Comparison of ENCODE assay signal across 1 cellular context in the genomic region with DNA sequence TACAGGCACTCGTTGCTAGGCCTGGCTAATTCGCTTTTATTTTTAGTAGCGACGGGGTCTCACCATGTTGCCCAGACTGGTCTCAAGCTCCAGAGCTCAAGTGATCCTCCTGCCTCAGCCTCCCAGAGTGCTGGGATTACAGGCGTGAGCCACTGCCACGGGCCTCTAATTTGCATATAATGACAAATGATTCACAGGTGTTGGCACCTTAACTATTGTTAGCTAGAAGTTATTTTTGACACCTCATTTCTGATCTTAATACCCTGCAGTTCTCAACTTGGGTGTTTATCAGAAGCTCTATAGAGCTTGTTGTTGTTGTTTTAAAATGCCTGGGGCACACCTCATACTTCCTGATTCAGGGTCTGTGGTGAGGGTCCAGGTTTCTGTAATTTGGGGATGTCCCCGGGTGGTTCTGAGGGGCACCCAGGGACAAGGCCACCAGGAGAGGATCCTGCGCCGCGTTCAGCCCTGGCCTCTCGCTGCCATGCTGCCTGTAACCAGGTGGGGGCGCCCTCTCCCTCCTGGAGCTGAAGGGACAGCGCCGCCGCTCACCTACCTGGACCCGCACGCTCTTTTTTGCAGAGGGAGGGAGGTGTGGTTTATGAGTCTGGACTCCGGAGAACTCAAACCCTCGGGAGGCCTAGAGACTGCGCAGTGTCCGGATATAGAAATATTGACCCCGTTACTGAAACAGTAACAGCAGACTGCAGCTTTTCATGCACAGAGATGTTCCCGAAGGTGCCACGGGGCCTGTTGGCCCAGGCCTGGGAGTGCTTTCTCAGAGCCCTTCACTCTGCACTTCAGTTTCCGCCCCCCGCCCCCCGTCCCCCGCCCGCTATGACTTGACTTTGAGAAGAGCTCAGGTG.
TF ChIP-seq lines count a peak whose summit lies in the region.

No MANE protein-coding gene starts in this region.

TF ChIP-seq in GM23338, 12 proteins besides CTCF, POLR2A, EP300 and RAD21 (continued from another document):
- TF ChIP-seq, protein P1, sequence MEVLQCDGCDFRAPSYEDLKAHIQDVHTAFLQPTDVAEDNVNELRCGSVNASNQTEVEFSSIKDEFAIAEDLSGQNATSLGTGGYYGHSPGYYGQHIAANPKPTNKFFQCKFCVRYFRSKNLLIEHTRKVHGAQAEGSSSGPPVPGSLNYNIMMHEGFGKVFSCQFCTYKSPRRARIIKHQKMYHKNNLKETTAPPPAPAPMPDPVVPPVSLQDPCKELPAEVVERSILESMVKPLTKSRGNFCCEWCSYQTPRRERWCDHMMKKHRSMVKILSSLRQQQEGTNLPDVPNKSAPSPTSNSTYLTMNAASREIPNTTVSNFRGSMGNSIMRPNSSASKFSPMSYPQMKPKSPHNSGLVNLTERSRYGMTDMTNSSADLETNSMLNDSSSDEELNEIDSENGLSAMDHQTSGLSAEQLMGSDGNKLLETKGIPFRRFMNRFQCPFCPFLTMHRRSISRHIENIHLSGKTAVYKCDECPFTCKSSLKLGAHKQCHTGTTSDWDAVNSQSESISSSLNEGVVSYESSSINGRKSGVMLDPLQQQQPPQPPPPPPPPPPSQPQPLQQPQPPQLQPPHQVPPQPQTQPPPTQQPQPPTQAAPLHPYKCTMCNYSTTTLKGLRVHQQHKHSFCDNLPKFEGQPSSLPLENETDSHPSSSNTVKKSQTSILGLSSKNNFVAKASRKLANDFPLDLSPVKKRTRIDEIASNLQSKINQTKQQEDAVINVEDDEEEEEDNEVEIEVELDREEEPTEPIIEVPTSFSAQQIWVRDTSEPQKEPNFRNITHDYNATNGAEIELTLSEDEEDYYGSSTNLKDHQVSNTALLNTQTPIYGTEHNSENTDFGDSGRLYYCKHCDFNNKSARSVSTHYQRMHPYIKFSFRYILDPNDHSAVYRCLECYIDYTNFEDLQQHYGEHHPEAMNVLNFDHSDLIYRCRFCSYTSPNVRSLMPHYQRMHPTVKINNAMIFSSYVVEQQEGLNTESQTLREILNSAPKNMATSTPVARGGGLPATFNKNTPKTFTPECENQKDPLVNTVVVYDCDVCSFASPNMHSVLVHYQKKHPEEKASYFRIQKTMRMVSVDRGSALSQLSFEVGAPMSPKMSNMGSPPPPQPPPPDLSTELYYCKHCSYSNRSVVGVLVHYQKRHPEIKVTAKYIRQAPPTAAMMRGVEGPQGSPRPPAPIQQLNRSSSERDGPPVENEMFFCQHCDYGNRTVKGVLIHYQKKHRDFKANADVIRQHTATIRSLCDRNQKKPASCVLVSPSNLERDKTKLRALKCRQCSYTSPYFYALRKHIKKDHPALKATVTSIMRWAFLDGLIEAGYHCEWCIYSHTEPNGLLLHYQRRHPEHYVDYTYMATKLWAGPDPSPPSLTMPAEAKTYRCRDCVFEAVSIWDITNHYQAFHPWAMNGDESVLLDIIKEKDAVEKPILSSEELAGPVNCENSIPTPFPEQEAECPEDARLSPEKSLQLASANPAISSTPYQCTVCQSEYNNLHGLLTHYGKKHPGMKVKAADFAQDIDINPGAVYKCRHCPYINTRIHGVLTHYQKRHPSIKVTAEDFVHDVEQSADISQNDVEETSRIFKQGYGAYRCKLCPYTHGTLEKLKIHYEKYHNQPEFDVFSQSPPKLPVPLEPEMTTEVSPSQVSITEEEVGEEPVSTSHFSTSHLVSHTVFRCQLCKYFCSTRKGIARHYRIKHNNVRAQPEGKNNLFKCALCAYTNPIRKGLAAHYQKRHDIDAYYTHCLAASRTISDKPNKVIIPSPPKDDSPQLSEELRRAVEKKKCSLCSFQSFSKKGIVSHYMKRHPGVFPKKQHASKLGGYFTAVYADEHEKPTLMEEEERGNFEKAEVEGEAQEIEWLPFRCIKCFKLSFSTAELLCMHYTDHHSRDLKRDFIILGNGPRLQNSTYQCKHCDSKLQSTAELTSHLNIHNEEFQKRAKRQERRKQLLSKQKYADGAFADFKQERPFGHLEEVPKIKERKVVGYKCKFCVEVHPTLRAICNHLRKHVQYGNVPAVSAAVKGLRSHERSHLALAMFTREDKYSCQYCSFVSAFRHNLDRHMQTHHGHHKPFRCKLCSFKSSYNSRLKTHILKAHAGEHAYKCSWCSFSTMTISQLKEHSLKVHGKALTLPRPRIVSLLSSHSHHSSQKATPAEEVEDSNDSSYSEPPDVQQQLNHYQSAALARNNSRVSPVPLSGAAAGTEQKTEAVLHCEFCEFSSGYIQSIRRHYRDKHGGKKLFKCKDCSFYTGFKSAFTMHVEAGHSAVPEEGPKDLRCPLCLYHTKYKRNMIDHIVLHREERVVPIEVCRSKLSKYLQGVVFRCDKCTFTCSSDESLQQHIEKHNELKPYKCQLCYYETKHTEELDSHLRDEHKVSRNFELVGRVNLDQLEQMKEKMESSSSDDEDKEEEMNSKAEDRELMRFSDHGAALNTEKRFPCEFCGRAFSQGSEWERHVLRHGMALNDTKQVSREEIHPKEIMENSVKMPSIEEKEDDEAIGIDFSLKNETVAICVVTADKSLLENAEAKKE (CRISPR knock-in tag; IDR thresholded peaks at IDR 0.05) = no peak
- no peak for TF ChIP-seq ZNF114 (CRISPR knock-in tag; IDR thresholded peaks at IDR 0.05)
- no peak for TF ChIP-seq POLR2AphosphoS5 (IDR thresholded peaks at IDR 0.05; ENCODE audit: low read depth)
